In the genomic region with DNA sequence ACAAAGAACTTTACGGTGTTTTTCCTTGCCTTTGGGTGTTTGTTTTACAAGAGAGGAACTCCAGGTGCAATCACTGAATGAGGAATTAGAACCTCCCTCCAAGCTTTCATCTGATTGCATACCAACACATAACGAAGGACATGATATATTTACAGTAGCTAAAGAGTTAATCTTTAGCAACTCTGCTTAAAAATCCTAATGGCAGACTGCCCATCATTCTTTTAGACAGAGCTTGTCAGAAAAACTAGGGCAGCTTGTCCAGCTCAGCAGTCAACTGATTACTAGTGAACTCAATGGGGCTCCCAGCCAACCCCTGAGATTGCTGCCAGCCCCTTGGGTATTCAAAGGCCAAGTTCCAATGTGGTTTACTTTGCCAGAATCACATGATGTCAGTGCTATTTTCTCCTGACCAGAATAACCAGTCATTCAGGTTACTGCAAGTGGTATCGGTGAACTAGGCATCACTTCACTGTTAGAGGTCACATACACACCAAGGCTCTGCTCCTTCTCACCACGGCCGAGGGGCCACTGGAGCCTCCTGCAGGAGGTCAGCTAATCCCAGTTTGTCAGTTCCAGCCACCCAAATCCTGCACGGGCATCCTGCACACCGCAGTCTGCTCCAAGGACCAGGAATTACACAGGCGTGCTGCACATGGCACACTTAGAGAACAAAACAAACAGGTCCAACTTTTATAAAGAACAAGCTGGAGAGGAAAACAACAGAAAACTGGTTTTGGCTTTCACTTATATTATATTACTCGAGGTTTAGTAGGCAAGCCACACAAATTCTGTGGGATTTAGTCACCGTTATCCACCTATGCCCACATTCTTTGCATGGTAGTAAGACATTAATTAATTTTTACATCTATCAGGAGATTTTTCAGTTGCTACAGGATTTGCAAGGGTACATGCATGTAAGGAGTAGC, we compare ENCODE assay signal across 8 cellular contexts.
A peak's percentile ranks its signal among the peaks of the same experiment; 100 is the strongest.
DNase-seq lines count a peak whose midpoint lies in the region; ATAC-seq and TF ChIP-seq lines count a peak whose summit lies in the region.

No MANE protein-coding gene starts in this region.

- peaks cover 6 to 11% of the 10 kb centered on the region in 2 donors for H3K4me1 ChIP-seq in mucosa of rectum (ENCODE audit: control insufficient read depth in 2 of 2, insufficient read depth in 2 of 2, low read length in 2 of 2)

- no peak overlapping the region for H3K9ac ChIP-seq in mucosa of rectum (ENCODE audit: low read depth in 1 of 2, low read length in 2 of 2)

- H3K27me3 ChIP-seq in mucosa of rectum (ENCODE audit: control insufficient read depth in 2 of 2, insufficient read depth in 2 of 2, low read length in 2 of 2): no peaks in the 10 kb centered on the region

- peak overlapping the region; percentile 46 to 50 for H3K27ac ChIP-seq in mucosa of rectum (ENCODE audit: low read depth in 2 of 2, low read length in 2 of 2)

- TF ChIP-seq CTCF in epithelial cell of proximal tubule (conservative IDR thresholded peaks at IDR 0.05; ENCODE audit: low read depth, low read length): peak; percentile 4

- no peaks in the 10 kb centered on the region for H3K9me3 ChIP-seq in mucosa of rectum (ENCODE audit: control insufficient read depth in 2 of 2, low read length in 2 of 2)

- DNase-seq in Daoy (ENCODE audit: low read depth) (peak; percentile 91), NCI-H69 (lab: John Stamatoyannopoulos, UW) (peak; percentile 75), epithelial cell of proximal tubule (ENCODE audit: low read depth) (peak; percentile 88)
- DNase-seq in stimulated activated CD4-positive, alpha-beta T cell treated with anti-CD3 and anti-CD28 coated beads, Interleukin-1b, Interleukin-23, amount 100 ng/mL, for 48 hours: no peak

- ATAC-seq in GM19455 (IDR thresholded peaks at IDR 0.05; ENCODE audit: unreplicated experiment) (no peak), HG03095 (IDR thresholded peaks at IDR 0.05; ENCODE audit: unreplicated experiment) (no peak), HG03139 (IDR thresholded peaks at IDR 0.05; ENCODE audit: unreplicated experiment) (no peak)

- H3K4me3 ChIP-seq in epithelial cell of proximal tubule (ENCODE audit: low read depth, low read length): peak overlapping the region; percentile 44
- H3K4me3 ChIP-seq in mucosa of rectum (ENCODE audit: low read length in 2 of 2): peak overlapping the region in 1 of 2 donors; percentile 48

- no peaks in the 10 kb centered on the region for H3K36me3 ChIP-seq in mucosa of rectum (ENCODE audit: control insufficient read depth in 2 of 2, insufficient read depth in 2 of 2, low read length in 2 of 2)
